In genomic region chr12:13173012-13173441, GRCh38 we compare ENCODE assay signal across 13 cellular contexts. TPM values are rescaled to one million over a fixed set of nuclear protein-coding genes. Genes with fewer than 3 reads are reported as not detected.
DNase-seq lines count a peak whose midpoint lies in the region; ATAC-seq and TF ChIP-seq lines count a peak whose summit lies in the region.
"Had no signal": no experiment of that assay in that cellular context is flagged by ENCODE, and none has a peak within 500 bp of the region (broad histone marks: within the 10 kb centered on the region; RNA-seq: fewer than 3 reads in every experiment).

No MANE protein-coding gene starts in this region.

- peak overlapping the region; percentile 20 to 28 for H3K27ac ChIP-seq in lung (ENCODE audit: low read depth in 1 of 2, low read length in 1 of 2)
- peak overlapping the region in 3 of 4 donors; percentile 32 to 68 (median 36) for H3K27ac ChIP-seq in upper lobe of left lung
- H3K27ac ChIP-seq: 22Rv1 had no signal

- peaks cover 68% of the 10 kb centered on the region for H3K27me3 Mint-ChIP-seq in T-helper 1 cell treated with Interleukin-12 subunit alpha and Interleukin-12 subunit beta and Interleukin-4 antibody, amounts not matched to agents 30 μg/mL and 1 μg/mL, for 36 hours (ENCODE audit: low read depth)
- no peaks in the 10 kb centered on the region for H3K27me3 Mint-ChIP-seq in chondrocyte (ENCODE audit: low read depth)

- H3K36me3 ChIP-seq in lung (ENCODE audit: control insufficient read depth in 2 of 2, insufficient read depth in 2 of 2, low read length in 2 of 2) (no peaks in the 10 kb centered on the region), upper lobe of left lung (no peaks in the 10 kb centered on the region)
- H3K36me3 ChIP-seq: ascending aorta had no signal

- TF ChIP-seq CTCF in chondrocyte (IDR thresholded peaks at IDR 0.05) (no peak), lung (IDR thresholded peaks at IDR 0.05; ENCODE audit: control extremely low read depth, extremely low read depth) (no peak), upper lobe of left lung (IDR thresholded peaks at IDR 0.05) (no peak)

- H3K9me3 ChIP-seq in lung (ENCODE audit: control insufficient read depth in 2 of 2, insufficient read depth in 1 of 2, low read length in 1 of 2) (no peaks in the 10 kb centered on the region), upper lobe of left lung (no peaks in the 10 kb centered on the region)
- H3K9me3 ChIP-seq: ascending aorta had no signal

- DNase-seq in T-helper 1 cell (no peak), chondrocyte (ENCODE audit: low spot score) (no peak), lung (ENCODE audit: low spot score) (peak; percentile 27), upper lobe of left lung (no peak), RPMI8226 (no peak), anterior cingulate cortex (lab: John Stamatoyannopoulos, UW) (no peak), COR-L47 (lab: John Stamatoyannopoulos, UW) (no peak)
- DNase-seq: activated CD4-positive, CD25-positive, alpha-beta regulatory T cell treated with anti-CD3 and anti-CD28 coated beads, Interleukin-2, amount 50 U/mL, for 72 hours; NCI-H345; stimulated activated CD4-positive, alpha-beta T cell treated with anti-CD3 and anti-CD28 coated beads, Interleukin-4, amount 100 ng/mL, for 1 hour had no signal

- ATAC-seq in lung (ENCODE audit: insufficient read depth, low FRiP score) (no peak), upper lobe of left lung (ENCODE audit: low FRiP score in 2 of 2) (peak; percentile 44 to 87)

- peaks cover 0 to 5% of the 10 kb centered on the region in 2 donors for H3K4me1 ChIP-seq in lung (ENCODE audit: control insufficient read depth in 2 of 2, insufficient read depth in 2 of 2, low read length in 2 of 2)
- H3K4me1 ChIP-seq in upper lobe of left lung, result peaks cover 4 to 16% (median 13%) of the 10 kb centered on the region in 4 donors
- H3K4me1 ChIP-seq: ascending aorta had no signal

- H3K4me3 Mint-ChIP-seq in T-helper 1 cell treated with Interleukin-12 subunit alpha and Interleukin-12 subunit beta and Interleukin-4 antibody, amounts not matched to agents 30 μg/mL and 1 μg/mL, for 36 hours, result no peak overlapping the region
- peak overlapping the region; percentile 51 for H3K4me3 Mint-ChIP-seq in chondrocyte (ENCODE audit: unreplicated experiment)

- no peaks in the 10 kb centered on the region for H3K27me3 ChIP-seq in lung (ENCODE audit: control insufficient read depth, insufficient read depth)
- H3K27me3 ChIP-seq in upper lobe of left lung, result no peaks in the 10 kb centered on the region
- H3K27me3 ChIP-seq: ascending aorta had no signal

- no peak overlapping the region for H3K4me3 ChIP-seq in lung
- H3K4me3 ChIP-seq in upper lobe of left lung, result no peak overlapping the region
- H3K4me3 ChIP-seq: ascending aorta had no signal

- peaks cover 3% of the 10 kb centered on the region for H3K36me3 Mint-ChIP-seq in T-helper 1 cell treated with Interleukin-12 subunit alpha and Interleukin-12 subunit beta and Interleukin-4 antibody, amounts not matched to agents 30 μg/mL and 1 μg/mL, for 36 hours (ENCODE audit: low read depth)
- H3K36me3 Mint-ChIP-seq in chondrocyte (ENCODE audit: low read depth), result no peaks in the 10 kb centered on the region

- H3K27ac Mint-ChIP-seq in T-helper 1 cell treated with Interleukin-12 subunit alpha and Interleukin-12 subunit beta and Interleukin-4 antibody, amounts not matched to agents 30 μg/mL and 1 μg/mL, for 36 hours, result peak overlapping the region; percentile 14
- H3K27ac Mint-ChIP-seq in chondrocyte (ENCODE audit: unreplicated experiment), result peak overlapping the region; percentile 95

- no peak for TF ChIP-seq POLR2A in upper lobe of left lung (IDR thresholded peaks at IDR 0.05)

- peaks cover 1% of the 10 kb centered on the region for H3K9me3 Mint-ChIP-seq in T-helper 1 cell treated with Interleukin-12 subunit alpha and Interleukin-12 subunit beta and Interleukin-4 antibody, amounts not matched to agents 30 μg/mL and 1 μg/mL, for 36 hours
- H3K9me3 Mint-ChIP-seq in chondrocyte (ENCODE audit: low read depth), result peaks cover 1% of the 10 kb centered on the region

- 79 to 84% methylated on average over 5 of the region's 5 CpGs for WGBS in lung, 2 donors
- WGBS in upper lobe of left lung, 2 donors, result 80 to 83% methylated on average over 5 of the region's 5 CpGs

- peaks cover 20% of the 10 kb centered on the region for H3K4me1 Mint-ChIP-seq in T-helper 1 cell treated with Interleukin-12 subunit alpha and Interleukin-12 subunit beta and Interleukin-4 antibody, amounts not matched to agents 30 μg/mL and 1 μg/mL, for 36 hours (ENCODE audit: low read depth)
- peaks cover 51% of the 10 kb centered on the region for H3K4me1 Mint-ChIP-seq in chondrocyte (ENCODE audit: low read depth)

- no peak for TF ChIP-seq EP300 in upper lobe of left lung (IDR thresholded peaks at IDR 0.05)

RNA-seq across cellular contexts. Expression of gene EMP1, which starts 23.5 kb away (rescaled TPM):
- total RNA-seq in chondrocyte (30.7 to 58.3 TPM (median 35.7 TPM) in 3 replicates), lung (100 to 1,000 TPM in 1 of 2 donors, 10 to 100 TPM in 1; 67.5 to 348 TPM), upper lobe of left lung (100 to 1,000 TPM in 4 of 6 donors, 10 to 100 TPM in 2; 18.9 to 360 (median 165) TPM)
- 100 to 1,000 TPM in 1 of 2 donors, 10 to 100 TPM in 1; 91.7 to 243 TPM for polyA plus RNA-seq in lung
